In genomic region chr10:132294196-132294520, GRCh38 we compare ENCODE assay signal across 20 cellular contexts.
"Had no signal": no experiment of that assay in that cellular context is flagged by ENCODE, and none has a peak within 500 bp of the region (broad histone marks: within the 10 kb centered on the region; RNA-seq: fewer than 3 reads in every experiment).

No MANE protein-coding gene starts in this region.

- H3K27ac ChIP-seq: body of pancreas, neutrophil, parathyroid adenoma, tibial artery, uterus, VCaP had no signal

- H3K36me3 Mint-ChIP-seq: activated CD4-positive, alpha-beta memory T cell treated with anti-CD3 and anti-CD28 coated beads for 36 hours; activated naive CD8-positive, alpha-beta T cell treated with anti-CD3 and anti-CD28 coated beads, Interleukin-2, amount 10 ng/mL, durations not matched to agents 7 days and 5 days; natural killer cell had no signal

- H3K27me3 ChIP-seq: body of pancreas, uterus had no signal

- H3K4me3 ChIP-seq: body of pancreas, tibial artery, uterus had no signal

- H3K9ac ChIP-seq: parathyroid adenoma had no signal

- H3K27ac Mint-ChIP-seq: activated CD4-positive, alpha-beta memory T cell treated with anti-CD3 and anti-CD28 coated beads for 36 hours; activated naive CD8-positive, alpha-beta T cell treated with anti-CD3 and anti-CD28 coated beads, Interleukin-2, amount 10 ng/mL, durations not matched to agents 7 days and 5 days; activated T-cell treated with anti-CD3 and anti-CD28 coated beads, Interleukin-2, amount 50 U/mL, for 24 hours; activated T-helper 2 cell treated with anti-CD3 and anti-CD28 coated beads, Interferon-gamma antibody, Interleukin-2, Interleukin-4, amounts not matched to agents 10 μg/mL and 5 μg/mL and 100 μg/mL, durations not matched to agents 14 hours and 24 hours and 36 hours; natural killer cell had no signal

- H3K36me3 ChIP-seq: neutrophil, tibial artery, uterus had no signal

- ATAC-seq: body of pancreas, natural killer cell had no signal

- H3K4me1 Mint-ChIP-seq: activated naive CD8-positive, alpha-beta T cell treated with anti-CD3 and anti-CD28 coated beads, Interleukin-2, amount 10 ng/mL, durations not matched to agents 7 days and 5 days had no signal

- H3K27me3 Mint-ChIP-seq: activated CD4-positive, alpha-beta memory T cell treated with anti-CD3 and anti-CD28 coated beads for 36 hours; activated T-cell treated with anti-CD3 and anti-CD28 coated beads, Interleukin-2, amount 50 U/mL, for 24 hours had no signal

- H3K9me3 ChIP-seq: body of pancreas, neutrophil had no signal

- H3K4me1 ChIP-seq: body of pancreas, parathyroid adenoma, tibial artery had no signal

- H3K9me3 Mint-ChIP-seq: activated CD4-positive, alpha-beta memory T cell treated with anti-CD3 and anti-CD28 coated beads for 36 hours; activated naive CD8-positive, alpha-beta T cell treated with anti-CD3 and anti-CD28 coated beads, Interleukin-2, amount 10 ng/mL, durations not matched to agents 7 days and 5 days; activated T-cell treated with anti-CD3 and anti-CD28 coated beads, Interleukin-2, amount 50 U/mL, for 24 hours; activated T-helper 2 cell treated with anti-CD3 and anti-CD28 coated beads, Interferon-gamma antibody, Interleukin-2, Interleukin-4, amounts not matched to agents 10 μg/mL and 5 μg/mL and 100 μg/mL, durations not matched to agents 14 hours and 24 hours and 36 hours; natural killer cell had no signal

- H3K4me3 Mint-ChIP-seq: activated CD4-positive, alpha-beta memory T cell treated with anti-CD3 and anti-CD28 coated beads for 36 hours; activated naive CD8-positive, alpha-beta T cell treated with anti-CD3 and anti-CD28 coated beads, Interleukin-2, amount 10 ng/mL, durations not matched to agents 7 days and 5 days; activated T-cell treated with anti-CD3 and anti-CD28 coated beads, Interleukin-2, amount 50 U/mL, for 24 hours; natural killer cell had no signal

- DNase-seq: activated CD4-positive, alpha-beta memory T cell treated with anti-CD3 and anti-CD28 coated beads for 36 hours; activated naive CD4-positive, alpha-beta T cell treated with Interleukin-2 at 50 U/mL for 16 hours; activated T-cell treated with anti-CD3 and anti-CD28 coated beads, Interleukin-2, amount 50 U/mL, for 24 hours; body of pancreas; erythroblast; foreskin melanocyte; natural killer cell; stimulated activated CD4-positive, alpha-beta T cell treated with anti-CD3 and anti-CD28 coated beads, Interleukin-12 subunit alpha, Interleukin-12 subunit beta, amount 100 ng/mL, for 4 hours; stimulated activated CD4-positive, alpha-beta T cell treated with anti-CD3 and anti-CD28 coated beads, Interleukin-1b, Interleukin-23, amount 100 ng/mL, for 48 hours; stimulated activated CD8-positive, alpha-beta memory T cell treated with anti-CD3 and anti-CD28 coated beads, Interleukin-4, amount 100 ng/mL, for 48 hours; stimulated activated naive CD4-positive, alpha-beta T cell treated with Interleukin-2 at 50 U/mL for 16 hours; SW 1271; T-helper 2 cell had no signal
